9 cellular contexts compared by ENCODE assay signal in the genomic region with DNA sequence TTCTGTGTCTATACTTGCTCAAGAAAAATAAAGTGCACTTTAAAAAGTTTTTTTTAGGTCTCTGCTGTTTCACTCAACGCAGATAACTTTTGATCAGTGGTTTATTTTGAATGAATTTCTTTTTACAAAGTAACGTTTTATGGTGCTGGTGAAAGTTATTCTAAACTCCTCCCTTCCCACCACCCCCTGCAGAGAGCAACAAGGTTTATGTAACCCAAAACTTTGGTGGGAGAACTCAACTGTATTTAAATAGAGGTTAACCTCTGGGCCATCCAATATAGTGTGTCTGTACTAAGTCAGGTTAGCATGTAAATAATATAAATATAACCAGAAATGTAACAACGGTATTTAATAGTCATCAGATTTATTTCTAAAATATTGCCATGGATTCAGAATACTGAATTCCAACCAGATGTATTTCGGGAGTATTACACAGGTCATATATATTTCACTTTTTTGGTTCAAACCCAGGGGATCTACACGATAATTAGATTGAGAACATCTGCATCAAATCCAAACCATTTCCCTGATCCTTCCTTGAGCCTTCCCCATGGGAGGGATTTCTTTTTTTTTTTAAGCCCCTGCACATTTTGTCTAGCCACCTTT. TPM values are rescaled to one million over a fixed set of nuclear protein-coding genes. Genes with fewer than 3 reads are reported as not detected.
DNase-seq lines count a peak whose midpoint lies in the region; ATAC-seq and TF ChIP-seq lines count a peak whose summit lies in the region.
"Had no signal": no experiment of that assay in that cellular context is flagged by ENCODE, and none has a peak within 500 bp of the region (broad histone marks: within the 10 kb centered on the region; RNA-seq: fewer than 3 reads in every experiment).

No MANE protein-coding gene starts in this region.

- in situ Hi-C loops in astrocyte of the spinal cord (cut with HindIII; ENCODE audit: low sequenced_read_pairs), result no loop called here

- no peak overlapping the region for H3K9ac ChIP-seq in HUES48 (ENCODE audit: low read depth, low read length)

- H3K9me3 ChIP-seq in HUES48 (ENCODE audit: control insufficient read depth, insufficient read depth, low read length), result no peaks in the 10 kb centered on the region
- H3K9me3 ChIP-seq: HAP-1 had no signal

- H3K9me3 Mint-ChIP-seq in naive thymus-derived CD8-positive, alpha-beta T cell, result no peaks in the 10 kb centered on the region

- DNase-seq in AG09309 (ENCODE audit: low read depth), result no peak
- DNase-seq in astrocyte of the spinal cord (ENCODE audit: low read depth, low spot score), result no peak
- no peak for DNase-seq in naive thymus-derived CD8-positive, alpha-beta T cell
- DNase-seq in effector CD8-positive, alpha-beta T cell (lab: John Stamatoyannopoulos, UW), result no peak
- DNase-seq in HuH-7.5 (ENCODE audit: low spot score), result no peak

- no peaks in the 10 kb centered on the region for H3K36me3 ChIP-seq in HUES48 (ENCODE audit: control insufficient read depth, insufficient read depth, low read length)
- H3K36me3 ChIP-seq: HAP-1 had no signal

- ATAC-seq in naive thymus-derived CD8-positive, alpha-beta T cell, result no peak
- no peak for ATAC-seq in HG03378 (IDR thresholded peaks at IDR 0.05; ENCODE audit: unreplicated experiment)
- no peak for ATAC-seq in HG03565 (IDR thresholded peaks at IDR 0.05; ENCODE audit: unreplicated experiment)

- H3K27ac ChIP-seq in HUES48 (ENCODE audit: low read depth, low read length), result no peak overlapping the region

- H3K4me1 ChIP-seq in HUES48 (ENCODE audit: control insufficient read depth, insufficient read depth, low read length), result peaks cover 16% of the 10 kb centered on the region

- no peaks in the 10 kb centered on the region for H3K36me3 Mint-ChIP-seq in naive thymus-derived CD8-positive, alpha-beta T cell

- H3K4me1 Mint-ChIP-seq in naive thymus-derived CD8-positive, alpha-beta T cell, result peaks cover 8 to 20% (median 19%) of the 10 kb centered on the region in 4 donors

- H3K4me3 ChIP-seq in AG09309 (ENCODE audit: control insufficient read depth, low read depth, low read length), result peak overlapping the region; percentile 30
- peak overlapping the region; percentile 23; the same call in 1 of the 2 replicates for H3K4me3 ChIP-seq in HUES48 (ENCODE audit: low read depth, low read length)
- peak overlapping the region; percentile 17 for H3K4me3 ChIP-seq in astrocyte of the spinal cord (ENCODE audit: low read depth, low read length)

- TF ChIP-seq CTCF in AG09309 (IDR thresholded peaks at IDR 0.05; ENCODE audit: control insufficient read depth, insufficient read depth, low read depth, low read length, missing control alignments), result no peak
- no peak for TF ChIP-seq CTCF in astrocyte of the spinal cord (IDR thresholded peaks at IDR 0.05; ENCODE audit: low read depth, low read length)

- peak overlapping the region; percentile 55 to 94 (median 74) for H3K4me3 Mint-ChIP-seq in naive thymus-derived CD8-positive, alpha-beta T cell

- no peaks in the 10 kb centered on the region for H3K27me3 Mint-ChIP-seq in naive thymus-derived CD8-positive, alpha-beta T cell

- peak overlapping the region in 2 of 10 donors; percentile 29 to 35 for H3K27ac Mint-ChIP-seq in naive thymus-derived CD8-positive, alpha-beta T cell

- POLR2A ChIA-PET in naive thymus-derived CD8-positive, alpha-beta T cell (lab: Charles Lee), result interaction anchor here (1.3 to 1.6 kb wide), 3 partner anchors 8 to 124 kb away, joined by 4 to 19 read pairs (median 10); no protein-coding TSS in a partner anchor

- H3K27me3 ChIP-seq in HUES48 (ENCODE audit: control insufficient read depth, insufficient read depth, low read length), result peaks cover 17% of the 10 kb centered on the region

RNA-seq across cellular contexts. Expression of gene CUX1, which starts 3.9 kb away (rescaled TPM):
- total RNA-seq in naive thymus-derived CD8-positive, alpha-beta T cell, result 10 to 100 TPM; 61.4 to 66.2 TPM
- 10 to 100 TPM; 10.3 to 24.1 (median 14.4) TPM for polyA plus RNA-seq in naive thymus-derived CD8-positive, alpha-beta T cell
